Comparison of ENCODE assay signal across 8 cellular contexts in genomic region chr14:35932659-35933159, GRCh38.
DNase-seq lines count a peak whose midpoint lies in the region; ATAC-seq, FAIRE-seq and TF ChIP-seq lines count a peak whose summit lies in the region.

No MANE protein-coding gene starts in this region.

- H3K4me3 Mint-ChIP-seq in CD8-positive, alpha-beta memory T cell = peak overlapping the region; percentile 46 to 91 (median 83)

- CTCF ChIA-PET in CD8-positive, alpha-beta memory T cell (lab: Charles Lee) = interaction anchor here (1.0 kb wide), 1 partner anchor 12 kb away, joined by 4 read pairs; no protein-coding TSS in a partner anchor
- CTCF ChIA-PET in K562 (lab: Yijun Ruan, JAX; ENCODE audit: low intra/inter-chr PET ratio) = no interaction called here

- TF ChIP-seq POLR2A in K562 (conservative IDR thresholded peaks at IDR 0.05) = no peak

- H3K9me3 Mint-ChIP-seq in CD8-positive, alpha-beta memory T cell = no peaks in the 10 kb centered on the region

- H3K79me2 ChIP-seq in K562 (ENCODE audit: control insufficient read depth, insufficient read depth, low read length) = no peaks in the 10 kb centered on the region

- H3K9me3 ChIP-seq in CD8-positive, alpha-beta memory T cell (ENCODE audit: low read length) = no peaks in the 10 kb centered on the region
- no peaks in the 10 kb centered on the region for H3K9me3 ChIP-seq in K562 (replicated peaks; ENCODE audit: control insufficient read depth, insufficient read depth, low read depth, low read length)

- no peak overlapping the region for H3K9ac ChIP-seq in K562 (ENCODE audit: insufficient read depth in 1 of 2, low read depth in 2 of 2, low read length in 2 of 2)

- H2AFZ ChIP-seq in K562 (ENCODE audit: low read depth, low read length) = peak overlapping the region; percentile 77

- no peaks in the 10 kb centered on the region for H3K36me3 ChIP-seq in CD8-positive, alpha-beta memory T cell (ENCODE audit: insufficient read depth, low read length)
- no peaks in the 10 kb centered on the region for H3K36me3 ChIP-seq in K562 (ENCODE audit: control insufficient read depth, insufficient read depth, low read length)

- intact Hi-C loops in K562 (cut with micrococcal nuclease) = no loop called here

- H4K20me1 ChIP-seq in K562 (replicated peaks; ENCODE audit: control insufficient read depth, insufficient read depth, low read length) = no peaks in the 10 kb centered on the region

- POLR2A ChIA-PET in CD8-positive, alpha-beta memory T cell (lab: Charles Lee) = no interaction called here
- POLR2A ChIA-PET in K562 (lab: Yijun Ruan, JAX) = no interaction called here

- H3K4me3 ChIP-seq in CD8-positive, alpha-beta memory T cell (ENCODE audit: low read length) = peak overlapping the region; percentile 72
- no peak overlapping the region for H3K4me3 ChIP-seq in K562

- no TSS peak for BruUV-seq in K562 (replicated peaks; lab: Mats Ljungman, UMichigan)

- no peak for FAIRE-seq in K562 (lab: Jason Lieb, UNC)

- no peak for TF ChIP-seq CTCF in K562 (IDR thresholded peaks at IDR 0.05 in 2 of 3, conservative IDR thresholded peaks at IDR 0.05 in 1 of 3; ENCODE audit: insufficient read depth in 2 of 3, low read depth in 1 of 3, low read length in 3 of 3)

- H3K27ac ChIP-seq in CD8-positive, alpha-beta memory T cell (ENCODE audit: low read depth, low read length) = no peak overlapping the region
- no peak overlapping the region for H3K27ac ChIP-seq in K562 (ENCODE audit: extremely low read depth, low read depth, low read length)

- no peaks in the 10 kb centered on the region for H3K9me1 ChIP-seq in K562 (ENCODE audit: control insufficient read depth, insufficient read depth, low read length)

- no peaks in the 10 kb centered on the region for H3K36me3 Mint-ChIP-seq in CD8-positive, alpha-beta memory T cell

- peak overlapping the region in 7 of 8 donors; percentile 60 to 94 (median 83) for H3K27ac Mint-ChIP-seq in CD8-positive, alpha-beta memory T cell

- H3K4me1 Mint-ChIP-seq in CD8-positive, alpha-beta memory T cell = peaks cover 15 to 26% (median 19%) of the 10 kb centered on the region in 3 donors

- TF ChIP-seq RAD21 in K562 (CRISPR knock-in tag; conservative IDR thresholded peaks at IDR 0.05 in 1 of 2, IDR thresholded peaks at IDR 0.05 in 1 of 2) = no peak

- ATAC-seq in GM21528 (IDR thresholded peaks at IDR 0.05; ENCODE audit: low FRiP score, unreplicated experiment) (peak; percentile 50), K562 (peak; percentile 50; the same call in 1 of the 3 replicates), GM21367 (IDR thresholded peaks at IDR 0.05; ENCODE audit: unreplicated experiment) (no peak), HG02970 (IDR thresholded peaks at IDR 0.05; ENCODE audit: low FRiP score, unreplicated experiment) (no peak)

- WGBS in K562 (ENCODE audit: insufficient coverage, low coverage, missing lambda C conversion rate) = under 1% methylated on average over 11 of the region's 13 CpGs

- DNase-seq in CD8-positive, alpha-beta memory T cell = peak in 2 of 5 donors; percentile 16 to 59
- DNase-seq in NCI-H2227 (lab: John Stamatoyannopoulos, UW; ENCODE audit: unreplicated experiment) = peak; percentile 84
- no peak for DNase-seq in K562 (ENCODE audit: extremely low read depth in 1 of 4, low spot score in 3 of 4)
- no peak for DNase-seq in HuH-7.5 (ENCODE audit: low spot score)
- DNase-seq in Kasumi-1 (lab: John Stamatoyannopoulos, UW) = no peak

- H3K27me3 ChIP-seq in CD8-positive, alpha-beta memory T cell (ENCODE audit: insufficient read depth, low read length, poor library complexity, severe bottlenecking) = no peaks in the 10 kb centered on the region
- no peaks in the 10 kb centered on the region for H3K27me3 ChIP-seq in K562 (ENCODE audit: control insufficient read depth in 2 of 2, insufficient read depth in 2 of 2, low read length in 2 of 2)

- in situ Hi-C loops in K562 (cut with MboI) = no loop called here

- peaks cover 13% of the 10 kb centered on the region for H3K4me1 ChIP-seq in CD8-positive, alpha-beta memory T cell (ENCODE audit: insufficient read depth, low read length)
- no peaks in the 10 kb centered on the region for H3K4me1 ChIP-seq in K562 (replicated peaks in 1 of 2; ENCODE audit: control insufficient read depth in 2 of 2, insufficient read depth in 2 of 2, low read length in 2 of 2)

- TF ChIP-seq EP300 in K562 (IDR thresholded peaks at IDR 0.05; ENCODE audit: low read length) = no peak

- peaks cover 0 to 4% of the 10 kb centered on the region in 2 donors for H3K27me3 Mint-ChIP-seq in CD8-positive, alpha-beta memory T cell

- peak overlapping the region; percentile 63 for H3K4me2 ChIP-seq in K562 (ENCODE audit: insufficient read depth, low read length)

TF ChIP-seq in K562, 482 proteins besides CTCF, POLR2A, EP300 and RAD21 (continues in another document):
- TF ChIP-seq TFE3 (CRISPR knock-in tag; IDR thresholded peaks at IDR 0.05) = peak; percentile 93
- no peak for TF ChIP-seq RBFOX2 (IDR thresholded peaks at IDR 0.05; ENCODE audit: low read depth, low read length)
- TF ChIP-seq USF1 (CRISPR knock-in tag; IDR thresholded peaks at IDR 0.05) = peak; percentile 51; the same call in 1 of the 2 replicates

Comparison
In these comparisons a context has a peak if more than half of its experiments do, and no peak if none do; other contexts are left out.
1. ATAC-seq: peak in GM21528 (single experiment) and K562 (single experiment); none in GM21367 (single experiment) and HG02970 (single experiment).